ENCODE assay signal across 17 cellular contexts in genomic region chr2:144126302-144126701, GRCh38.
DNase-seq lines count a peak whose midpoint lies in the region; ATAC-seq, FAIRE-seq and TF ChIP-seq lines count a peak whose summit lies in the region.
"Had no signal": no experiment of that assay in that cellular context is flagged by ENCODE, and none has a peak within 500 bp of the region (broad histone marks: within the 10 kb centered on the region; RNA-seq: fewer than 3 reads in every experiment).

No MANE protein-coding gene starts in this region.

- H3K14ac ChIP-seq in mesenchymal stem cell (ENCODE audit: low read length in 2 of 2): no peak overlapping the region

- DNase-seq in stimulated activated naive CD8-positive, alpha-beta T cell treated with anti-CD3 and anti-CD28 coated beads, Interleukin-15, amount 100 ng/mL, for 72 hours: no peak
- DNase-seq in stimulated activated naive CD8-positive, alpha-beta T cell treated with anti-CD3 and anti-CD28 coated beads, Interleukin-15, Interleukin-2, amounts not matched to agents 100 U/mL and 50 U/mL, for 24 hours: no peak
- no peak for DNase-seq in GM19239 (ENCODE audit: insufficient read length, low spot score)
- DNase-seq in mesothelial cell of epicardium (ENCODE audit: low spot score in 2 of 2, unreplicated experiment in 2 of 2): no peak
- no peak for DNase-seq in mesenchymal stem cell
- no peak for DNase-seq in NCI-H446 (lab: John Stamatoyannopoulos, UW)
- DNase-seq: C1 segment of cervical spinal cord; Calu3; CD4-positive, alpha-beta memory T cell; COR-L47; DMS153; DND-41; GOT3; HFFc6 had no signal

- H3K9me3 ChIP-seq in mesenchymal stem cell (ENCODE audit: control insufficient read depth, low read length): no peaks in the 10 kb centered on the region
- H3K9me3 ChIP-seq: HAP-1 had no signal

- peak; percentile 56 for ATAC-seq in stimulated activated naive CD8-positive, alpha-beta T cell treated with anti-CD3 and anti-CD28 coated beads, Interleukin-15, amount 100 ng/mL, for 72 hours
- ATAC-seq in stimulated activated naive CD8-positive, alpha-beta T cell treated with anti-CD3 and anti-CD28 coated beads, Interleukin-15, Interleukin-2, amounts not matched to agents 100 U/mL and 50 U/mL, for 24 hours: no peak

- H2BK12ac ChIP-seq in mesenchymal stem cell (ENCODE audit: low read length in 2 of 2): no peak overlapping the region

- no peak overlapping the region for H3K18ac ChIP-seq in mesenchymal stem cell (ENCODE audit: low read depth in 1 of 2, low read length in 2 of 2)

- no peak overlapping the region for H3K27ac ChIP-seq in mesenchymal stem cell (ENCODE audit: low read length, poor library complexity, severe bottlenecking)

- TF ChIP-seq CTCF in mesothelial cell of epicardium (IDR thresholded peaks at IDR 0.05; ENCODE audit: unreplicated experiment): no peak

- H3K4ac ChIP-seq in mesenchymal stem cell (ENCODE audit: low read depth in 1 of 2, low read length in 2 of 2): no peak overlapping the region

- no peaks in the 10 kb centered on the region for H3K4me1 ChIP-seq in mesenchymal stem cell (ENCODE audit: control insufficient read depth, insufficient read depth, low read depth, low read length)
- H3K4me1 ChIP-seq: HAP-1 had no signal

- H3K27me3 ChIP-seq in mesenchymal stem cell (ENCODE audit: control insufficient read depth in 1 of 2, insufficient read depth in 1 of 2, low read length in 2 of 2): no peaks in the 10 kb centered on the region

- no peak overlapping the region for H2AFZ ChIP-seq in mesenchymal stem cell (ENCODE audit: low read depth, low read length)

- no peaks in the 10 kb centered on the region for H3K79me1 ChIP-seq in mesenchymal stem cell (replicated peaks; ENCODE audit: low read length, poor library complexity, severe bottlenecking)

- no peak overlapping the region for H3K4me3 ChIP-seq in mesenchymal stem cell (ENCODE audit: insufficient read depth in 1 of 2, low read depth in 1 of 2, low read length in 2 of 2)
- H3K4me3 ChIP-seq: HAP-1 had no signal

- no peak overlapping the region for H3K4me3 Mint-ChIP-seq in stimulated activated naive CD8-positive, alpha-beta T cell treated with anti-CD3 and anti-CD28 coated beads, Interleukin-15, amount 100 ng/mL, for 72 hours
- H3K4me3 Mint-ChIP-seq in mesothelial cell of epicardium: no peak overlapping the region
- H3K4me3 Mint-ChIP-seq: CD4-positive, alpha-beta memory T cell; HFFc6 had no signal

- H3K36me3 ChIP-seq in mesenchymal stem cell (ENCODE audit: control insufficient read depth in 1 of 2, insufficient read depth in 2 of 2, low read depth in 1 of 2, low read length in 2 of 2): no peaks in the 10 kb centered on the region
- H3K36me3 ChIP-seq: HAP-1 had no signal

- no peak overlapping the region for H3K27ac Mint-ChIP-seq in stimulated activated naive CD8-positive, alpha-beta T cell treated with anti-CD3 and anti-CD28 coated beads, Interleukin-15, amount 100 ng/mL, for 72 hours
- peak overlapping the region; percentile 47 for H3K27ac Mint-ChIP-seq in mesothelial cell of epicardium
- H3K27ac Mint-ChIP-seq: CD4-positive, alpha-beta memory T cell; HFFc6 had no signal

- H3K9ac ChIP-seq in mesenchymal stem cell (ENCODE audit: low read length): no peak overlapping the region

- no peak overlapping the region for H2BK120ac ChIP-seq in mesenchymal stem cell (ENCODE audit: low read depth, low read length)

- peak; percentile 21 for FAIRE-seq in GM19239 (lab: Jason Lieb, UNC)
- FAIRE-seq: G401.6, H54 had no signal

- no peak overlapping the region for H4K91ac ChIP-seq in mesenchymal stem cell (ENCODE audit: low read length)

- H3K23ac ChIP-seq in mesenchymal stem cell (ENCODE audit: low read length in 2 of 2): no peak overlapping the region

- no peak overlapping the region for H2BK5ac ChIP-seq in mesenchymal stem cell (ENCODE audit: low read depth, low read length, poor library complexity, severe bottlenecking)

- H3K4me2 ChIP-seq in mesenchymal stem cell (ENCODE audit: low read length, poor library complexity, severe bottlenecking): no peak overlapping the region

- peaks cover 2 to 9% of the 10 kb centered on the region in 2 donors for H3K9me3 Mint-ChIP-seq in stimulated activated naive CD8-positive, alpha-beta T cell treated with anti-CD3 and anti-CD28 coated beads, Interleukin-15, amount 100 ng/mL, for 72 hours
- H3K9me3 Mint-ChIP-seq in mesothelial cell of epicardium: peaks cover 7% of the 10 kb centered on the region
- H3K9me3 Mint-ChIP-seq: HFFc6 had no signal

- H3K4me1 Mint-ChIP-seq in stimulated activated naive CD8-positive, alpha-beta T cell treated with anti-CD3 and anti-CD28 coated beads, Interleukin-15, amount 100 ng/mL, for 72 hours: peaks cover 4% of the 10 kb centered on the region
- peaks cover 20% of the 10 kb centered on the region for H3K4me1 Mint-ChIP-seq in mesothelial cell of epicardium
- H3K4me1 Mint-ChIP-seq: CD4-positive, alpha-beta memory T cell had no signal

- no CpG with 5 or more reads among the region's 1 CpG for WGBS in mesenchymal stem cell

- no peak overlapping the region for H2AK5ac ChIP-seq in mesenchymal stem cell (ENCODE audit: low read length, severe bottlenecking)

- H3K27me3 Mint-ChIP-seq in stimulated activated naive CD8-positive, alpha-beta T cell treated with anti-CD3 and anti-CD28 coated beads, Interleukin-15, amount 100 ng/mL, for 72 hours: no peaks in the 10 kb centered on the region
- no peaks in the 10 kb centered on the region for H3K27me3 Mint-ChIP-seq in mesothelial cell of epicardium (ENCODE audit: low read depth)
- H3K27me3 Mint-ChIP-seq: CD4-positive, alpha-beta memory T cell had no signal

- H2BK15ac ChIP-seq in mesenchymal stem cell (ENCODE audit: low read depth, poor library complexity, severe bottlenecking): no peak overlapping the region

- no peak overlapping the region for H4K8ac ChIP-seq in mesenchymal stem cell (ENCODE audit: low read length)

- H3K36me3 Mint-ChIP-seq in mesothelial cell of epicardium: peaks cover 3% of the 10 kb centered on the region
